ENCODE assay signal across 26 cellular contexts in the genomic region with DNA sequence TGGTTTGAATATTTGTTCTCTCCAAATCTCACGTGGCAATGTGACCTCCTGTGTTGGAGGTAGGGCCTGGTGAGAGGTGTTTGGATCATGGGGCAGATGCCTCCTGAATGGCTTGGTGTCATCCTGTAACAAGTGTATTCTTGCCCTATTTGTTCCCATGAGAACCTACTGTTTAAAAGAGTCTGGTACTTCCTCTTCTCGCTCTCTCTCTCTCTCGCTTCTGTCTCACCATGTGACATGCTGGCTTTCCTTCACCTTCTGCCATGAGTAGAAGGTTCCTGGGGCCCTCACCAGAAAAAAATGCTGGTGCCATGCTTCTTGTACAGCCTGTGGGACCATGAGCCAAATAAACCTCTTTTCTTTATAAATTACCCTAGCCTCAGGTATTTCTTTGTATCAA. TPM values are rescaled to one million over a fixed set of nuclear protein-coding genes. Genes with fewer than 3 reads are reported as not detected.
A peak's percentile ranks its signal among the peaks of the same experiment; 100 is the strongest.
DNase-seq lines count a peak whose midpoint lies in the region; ATAC-seq, FAIRE-seq and TF ChIP-seq lines count a peak whose summit lies in the region.
"Had no signal": no experiment of that assay in that cellular context is flagged by ENCODE, and none has a peak within 500 bp of the region (broad histone marks: within the 10 kb centered on the region; RNA-seq: fewer than 3 reads in every experiment).

No MANE protein-coding gene starts in this region.

- CTCF ChIA-PET in OCI-LY7 (lab: Charles Lee; ENCODE audit: unreplicated experiment) = no interaction called here

- H3K4me1 ChIP-seq in OCI-LY7 (ENCODE audit: insufficient read depth, low read length, poor library complexity, severe bottlenecking) = peaks cover 5% of the 10 kb centered on the region
- H3K4me1 ChIP-seq: left ventricle myocardium inferior, SJSA1 had no signal

- H3K27ac Mint-ChIP-seq in memory B cell = no peak overlapping the region
- no peak overlapping the region for H3K27ac Mint-ChIP-seq in nephron progenitor cell
- H3K27ac Mint-ChIP-seq: activated naive CD4-positive, alpha-beta T cell treated with anti-CD3 and anti-CD28 coated beads for 36 hours; immature natural killer cell; progenitor cell of endocrine pancreas had no signal

- no peaks in the 10 kb centered on the region for H3K36me3 ChIP-seq in OCI-LY7 (ENCODE audit: insufficient read depth, low read length)
- H3K36me3 ChIP-seq: SJSA1 had no signal

- intact Hi-C loops in OCI-LY7 (cut with micrococcal nuclease; ENCODE audit: unreplicated experiment) = no loop called here

- TF ChIP-seq CTCF in OCI-LY7 (conservative IDR thresholded peaks at IDR 0.05; ENCODE audit: low read length) (no peak), nephron progenitor cell (IDR thresholded peaks at IDR 0.05) (no peak)

- no TSS peak for BruUV-seq in OCI-LY7 (replicated peaks; lab: Mats Ljungman, UMichigan)

- H3K9me2 ChIP-seq in OCI-LY7 (ENCODE audit: insufficient read depth, low read length) = no peaks in the 10 kb centered on the region

- H3K4me3 ChIP-seq in OCI-LY7 (ENCODE audit: low read depth, low read length, poor library complexity, severe bottlenecking) = no peak overlapping the region
- H3K4me3 ChIP-seq: left ventricle myocardium inferior, mucosa of descending colon, SJSA1 had no signal

- H3K79me2 ChIP-seq in OCI-LY7 (ENCODE audit: insufficient read depth, low read depth, low read length) = no peaks in the 10 kb centered on the region

- H3K27ac ChIP-seq in OCI-LY7 (ENCODE audit: low read depth, low read length, poor library complexity, severe bottlenecking) = no peak overlapping the region
- H3K27ac ChIP-seq: left ventricle myocardium inferior, SJSA1 had no signal

- no peaks in the 10 kb centered on the region for H4K20me1 ChIP-seq in OCI-LY7 (ENCODE audit: insufficient read depth, low read length)

- no peak overlapping the region for H3K4me3 Mint-ChIP-seq in memory B cell
- H3K4me3 Mint-ChIP-seq in nephron progenitor cell = no peak overlapping the region
- H3K4me3 Mint-ChIP-seq: activated naive CD4-positive, alpha-beta T cell treated with anti-CD3 and anti-CD28 coated beads for 36 hours; activated T-cell treated with anti-CD3 and anti-CD28 coated beads, Interleukin-2, amount 50 U/mL, for 4 hours; immature natural killer cell had no signal

- H3K9me3 Mint-ChIP-seq in memory B cell = no peaks in the 10 kb centered on the region
- H3K9me3 Mint-ChIP-seq in nephron progenitor cell = no peaks in the 10 kb centered on the region
- H3K9me3 Mint-ChIP-seq: activated naive CD4-positive, alpha-beta T cell treated with anti-CD3 and anti-CD28 coated beads for 36 hours; activated T-cell treated with anti-CD3 and anti-CD28 coated beads, Interleukin-2, amount 50 U/mL, for 4 hours; immature natural killer cell had no signal

- POLR2A ChIA-PET in OCI-LY7 (lab: Charles Lee) = no interaction called here

- no peak for TF ChIP-seq POLR2A in GM12891 (IDR thresholded peaks at IDR 0.05; ENCODE audit: low read depth, low read length)

- no peak overlapping the region for H2AFZ ChIP-seq in OCI-LY7 (ENCODE audit: low read length)

- FAIRE-seq in GM12891 (lab: Jason Lieb, UNC) = peak; percentile 72
- FAIRE-seq: endothelial cell of umbilical vein, H1, HTR-8/SVneo had no signal

- H3K27me3 Mint-ChIP-seq in memory B cell = no peaks in the 10 kb centered on the region
- H3K27me3 Mint-ChIP-seq in nephron progenitor cell (ENCODE audit: low read depth, poor library complexity) = peaks cover 16% of the 10 kb centered on the region
- H3K27me3 Mint-ChIP-seq: progenitor cell of endocrine pancreas had no signal

- H3K4me1 Mint-ChIP-seq in memory B cell = peaks cover 5% of the 10 kb centered on the region
- no peaks in the 10 kb centered on the region for H3K4me1 Mint-ChIP-seq in nephron progenitor cell
- H3K4me1 Mint-ChIP-seq: immature natural killer cell had no signal

- ATAC-seq in HG03520 (IDR thresholded peaks at IDR 0.05; ENCODE audit: unreplicated experiment) (peak; percentile 55), memory B cell (ENCODE audit: low read depth) (peak; percentile 85)
- ATAC-seq: activated T-cell treated with anti-CD3 and anti-CD28 coated beads, Interleukin-2, amount 50 U/mL, for 4 hours; mucosa of descending colon had no signal

- peaks cover 3% of the 10 kb centered on the region for H3K36me3 Mint-ChIP-seq in memory B cell
- H3K36me3 Mint-ChIP-seq in nephron progenitor cell (ENCODE audit: low read depth) = no peaks in the 10 kb centered on the region

- H3K4me2 ChIP-seq in OCI-LY7 (ENCODE audit: low read length) = no peak overlapping the region

- DNase-seq in GM12891 (ENCODE audit: insufficient read length, low spot score) = no peak
- DNase-seq in OCI-LY7 (ENCODE audit: low spot score) = peak; percentile 56
- DNase-seq in memory B cell (ENCODE audit: low spot score in 2 of 2) = no peak
- no peak for DNase-seq in nephron progenitor cell
- DNase-seq in NCI-H446 (lab: John Stamatoyannopoulos, UW) = no peak
- DNase-seq in NCI-H2107 treated with DMSO at 0.1 percent for 48 hours (lab: John Stamatoyannopoulos, UW; ENCODE audit: unreplicated experiment) = no peak
- DNase-seq: activated CD8-positive, alpha-beta memory T cell treated with anti-CD3 and anti-CD28 coated beads for 24 hours; activated naive CD4-positive, alpha-beta T cell treated with anti-CD3 and anti-CD28 coated beads for 36 hours; activated T-cell treated with anti-CD3 and anti-CD28 coated beads, Interleukin-2, amount 50 U/mL, for 4 hours; anterior cingulate cortex; caudate nucleus; DND-41; immature natural killer cell; left ventricle myocardium inferior; mucosa of descending colon; NCI-H1417 treated with DMSO at 0.1 percent for 48 hours; NCI-H2171; NCI-H526 treated with DMSO at 0.1 percent for 48 hours; stimulated activated CD4-positive, alpha-beta T cell treated with anti-CD3 and anti-CD28 coated beads, Interleukin-2, amount 100 ng/mL, for 24 hours; stimulated activated naive CD4-positive, alpha-beta T cell treated with Interleukin-2 at 50 U/mL for 16 hours had no signal

- no peaks in the 10 kb centered on the region for H3K9me3 ChIP-seq in OCI-LY7 (ENCODE audit: low read length)
- H3K9me3 ChIP-seq: left ventricle myocardium inferior, mucosa of descending colon, SJSA1 had no signal

TF ChIP-seq in GM12891, 5 proteins besides CTCF, POLR2A, EP300 and RAD21:
- TF ChIP-seq POU2F2 (IDR thresholded peaks at IDR 0.05; ENCODE audit: low read depth, low read length) = no peak
- peak; percentile 50 for TF ChIP-seq SPI1 (IDR thresholded peaks at IDR 0.05; ENCODE audit: low read depth, low read length)

RNA-seq across cellular contexts. Expression of gene PAXBP1, which starts 8.4 kb away (rescaled TPM):
- polyA plus RNA-seq in GM12891 (2012; ENCODE audit: low read depth, missing spikeins) = 19.3 TPM
- 78.3 and 93.3 TPM in 2 replicates for total RNA-seq in OCI-LY7 (2014; rRNA removed; shearing (Covaris generic))
- total RNA-seq in OCI-LY7 (2022) = 68.0 and 87.0 TPM in 2 replicates

RNA-seq across cellular contexts. Expression of gene SYNJ1, which starts 52.2 kb away (rescaled TPM):
- 1.7 TPM for polyA plus RNA-seq in GM12891 (2012; ENCODE audit: low read depth, missing spikeins)
- 3.0 and 3.8 TPM in 2 replicates for total RNA-seq in OCI-LY7 (2014; rRNA removed; shearing (Covaris generic))
- 8.0 and 9.9 TPM in 2 replicates for total RNA-seq in OCI-LY7 (2022)
